ENCODE assay signal across 1 cellular context in the genomic region with DNA sequence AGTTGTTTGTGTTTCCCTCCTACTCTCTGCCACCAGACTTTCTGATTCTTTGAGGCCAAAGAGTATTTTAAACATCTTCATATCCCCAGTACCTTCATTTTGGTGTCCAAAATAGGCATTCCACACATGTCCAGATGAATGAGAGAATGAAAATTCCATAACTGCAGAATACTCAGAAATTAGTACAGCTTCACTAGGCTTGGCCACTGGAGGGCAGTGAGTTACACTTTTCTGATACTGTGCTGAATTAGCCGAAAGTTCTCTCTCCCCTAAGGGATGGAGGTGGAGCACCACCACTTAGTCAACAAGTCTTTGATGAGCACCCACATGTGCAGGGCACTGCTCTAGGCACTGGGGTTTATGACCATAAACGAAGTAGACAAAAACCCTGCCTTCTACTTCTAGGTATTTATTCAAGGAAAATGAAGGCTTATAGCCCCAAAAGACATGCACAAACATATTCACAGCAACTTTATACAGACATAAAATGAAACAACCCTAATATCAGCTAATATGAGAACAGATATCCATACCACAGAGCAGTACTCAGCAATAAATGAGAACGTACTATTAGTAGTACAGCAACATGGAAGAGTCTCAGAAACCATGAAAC.
TF ChIP-seq lines count a peak whose summit lies in the region.

No MANE protein-coding gene starts in this region.

TF ChIP-seq in K562, 482 proteins besides CTCF, POLR2A, EP300 and RAD21 (continues in another document):
- no peak for TF ChIP-seq HMG20B (CRISPR knock-in tag; IDR thresholded peaks at IDR 0.05)
- 0 out of 2 replicates have a peak, but pooled peaks have one; percentile 19 for TF ChIP-seq ATF7 (IDR thresholded peaks at IDR 0.05)
- peak; percentile 39; the same call in 1 of the 2 replicates for TF ChIP-seq SMC3 (conservative IDR thresholded peaks at IDR 0.05; ENCODE audit: insufficient read depth, low read depth, low read length)
- TF ChIP-seq PPARD (CRISPR knock-in tag; IDR thresholded peaks at IDR 0.05): no peak
- TF ChIP-seq RBBP5 (IDR thresholded peaks at IDR 0.05; ENCODE audit: borderline replicate concordance, insufficient read depth, low read length, poor library complexity, severe bottlenecking): no peak
- TF ChIP-seq HDAC2 (IDR thresholded peaks at IDR 0.05): no peak
- TF ChIP-seq MIER1 (IDR thresholded peaks at IDR 0.05; ENCODE audit: low read depth): peak; percentile 50; the same call in 1 of the 2 replicates
- TF ChIP-seq RB1 (IDR thresholded peaks at IDR 0.05; ENCODE audit: low read depth): 0 out of 2 replicates have a peak, but pooled peaks have one; percentile 8
- TF ChIP-seq, protein P1, sequence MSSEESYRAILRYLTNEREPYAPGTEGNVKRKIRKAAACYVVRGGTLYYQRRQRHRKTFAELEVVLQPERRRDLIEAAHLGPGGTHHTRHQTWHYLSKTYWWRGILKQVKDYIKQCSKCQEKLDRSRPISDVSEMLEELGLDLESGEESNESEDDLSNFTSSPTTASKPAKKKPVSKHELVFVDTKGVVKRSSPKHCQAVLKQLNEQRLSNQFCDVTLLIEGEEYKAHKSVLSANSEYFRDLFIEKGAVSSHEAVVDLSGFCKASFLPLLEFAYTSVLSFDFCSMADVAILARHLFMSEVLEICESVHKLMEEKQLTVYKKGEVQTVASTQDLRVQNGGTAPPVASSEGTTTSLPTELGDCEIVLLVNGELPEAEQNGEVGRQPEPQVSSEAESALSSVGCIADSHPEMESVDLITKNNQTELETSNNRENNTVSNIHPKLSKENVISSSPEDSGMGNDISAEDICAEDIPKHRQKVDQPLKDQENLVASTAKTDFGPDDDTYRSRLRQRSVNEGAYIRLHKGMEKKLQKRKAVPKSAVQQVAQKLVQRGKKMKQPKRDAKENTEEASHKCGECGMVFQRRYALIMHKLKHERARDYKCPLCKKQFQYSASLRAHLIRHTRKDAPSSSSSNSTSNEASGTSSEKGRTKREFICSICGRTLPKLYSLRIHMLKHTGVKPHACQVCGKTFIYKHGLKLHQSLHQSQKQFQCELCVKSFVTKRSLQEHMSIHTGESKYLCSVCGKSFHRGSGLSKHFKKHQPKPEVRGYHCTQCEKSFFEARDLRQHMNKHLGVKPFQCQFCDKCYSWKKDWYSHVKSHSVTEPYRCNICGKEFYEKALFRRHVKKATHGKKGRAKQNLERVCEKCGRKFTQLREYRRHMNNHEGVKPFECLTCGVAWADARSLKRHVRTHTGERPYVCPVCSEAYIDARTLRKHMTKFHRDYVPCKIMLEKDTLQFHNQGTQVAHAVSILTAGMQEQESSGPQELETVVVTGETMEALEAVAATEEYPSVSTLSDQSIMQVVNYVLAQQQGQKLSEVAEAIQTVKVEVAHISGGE (CRISPR knock-in tag; IDR thresholded peaks at IDR 0.05): no peak
- TF ChIP-seq, protein P2, sequence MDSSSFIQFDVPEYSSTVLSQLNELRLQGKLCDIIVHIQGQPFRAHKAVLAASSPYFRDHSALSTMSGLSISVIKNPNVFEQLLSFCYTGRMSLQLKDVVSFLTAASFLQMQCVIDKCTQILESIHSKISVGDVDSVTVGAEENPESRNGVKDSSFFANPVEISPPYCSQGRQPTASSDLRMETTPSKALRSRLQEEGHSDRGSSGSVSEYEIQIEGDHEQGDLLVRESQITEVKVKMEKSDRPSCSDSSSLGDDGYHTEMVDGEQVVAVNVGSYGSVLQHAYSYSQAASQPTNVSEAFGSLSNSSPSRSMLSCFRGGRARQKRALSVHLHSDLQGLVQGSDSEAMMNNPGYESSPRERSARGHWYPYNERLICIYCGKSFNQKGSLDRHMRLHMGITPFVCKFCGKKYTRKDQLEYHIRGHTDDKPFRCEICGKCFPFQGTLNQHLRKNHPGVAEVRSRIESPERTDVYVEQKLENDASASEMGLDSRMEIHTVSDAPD (CRISPR knock-in tag; IDR thresholded peaks at IDR 0.05): no peak
- peak in 1 of 2 experiments; percentile 67; a peak in 1 of 4 replicates for TF ChIP-seq RCOR1 (IDR thresholded peaks at IDR 0.05; ENCODE audit: borderline replicate concordance in 1 of 2, low read depth in 2 of 2, low read length in 2 of 2)
- TF ChIP-seq RBM39 (optimal IDR thresholded peaks at IDR 0.05; ENCODE audit: low read depth, low read length): no peak
- 0 out of 4 replicates have a peak, but pooled peaks of 1 of the 2 experiments have one; percentile 48 for TF ChIP-seq MAZ (CRISPR knock-in tag; conservative IDR thresholded peaks at IDR 0.05 in 1 of 2, IDR thresholded peaks at IDR 0.05 in 1 of 2)
- TF ChIP-seq KDM1A (IDR thresholded peaks at IDR 0.05): no peak
- peak; percentile 19; the same call in 1 of the 2 replicates for TF ChIP-seq SMAD4 (CRISPR knock-in tag; conservative IDR thresholded peaks at IDR 0.05)
- no peak for TF ChIP-seq SPI1 (IDR thresholded peaks at IDR 0.05; ENCODE audit: borderline replicate concordance, low read depth, low read length)
- TF ChIP-seq, protein P3, sequence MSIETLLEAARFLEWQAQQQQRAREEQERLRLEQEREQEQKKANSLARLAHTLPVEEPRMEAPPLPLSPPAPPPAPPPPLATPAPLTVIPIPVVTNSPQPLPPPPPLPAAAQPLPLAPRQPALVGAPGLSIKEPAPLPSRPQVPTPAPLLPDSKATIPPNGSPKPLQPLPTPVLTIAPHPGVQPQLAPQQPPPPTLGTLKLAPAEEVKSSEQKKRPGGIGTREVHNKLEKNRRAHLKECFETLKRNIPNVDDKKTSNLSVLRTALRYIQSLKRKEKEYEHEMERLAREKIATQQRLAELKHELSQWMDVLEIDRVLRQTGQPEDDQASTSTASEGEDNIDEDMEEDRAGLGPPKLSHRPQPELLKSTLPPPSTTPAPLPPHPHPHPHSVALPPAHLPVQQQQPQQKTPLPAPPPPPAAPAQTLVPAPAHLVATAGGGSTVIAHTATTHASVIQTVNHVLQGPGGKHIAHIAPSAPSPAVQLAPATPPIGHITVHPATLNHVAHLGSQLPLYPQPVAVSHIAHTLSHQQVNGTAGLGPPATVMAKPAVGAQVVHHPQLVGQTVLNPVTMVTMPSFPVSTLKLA (conservative IDR thresholded peaks at IDR 0.05): no peak
- TF ChIP-seq NR4A1 (CRISPR knock-in tag; IDR thresholded peaks at IDR 0.05): no peak
- TF ChIP-seq NR4A1 (tag; IDR thresholded peaks at IDR 0.05): no peak
- TF ChIP-seq, protein P4, sequence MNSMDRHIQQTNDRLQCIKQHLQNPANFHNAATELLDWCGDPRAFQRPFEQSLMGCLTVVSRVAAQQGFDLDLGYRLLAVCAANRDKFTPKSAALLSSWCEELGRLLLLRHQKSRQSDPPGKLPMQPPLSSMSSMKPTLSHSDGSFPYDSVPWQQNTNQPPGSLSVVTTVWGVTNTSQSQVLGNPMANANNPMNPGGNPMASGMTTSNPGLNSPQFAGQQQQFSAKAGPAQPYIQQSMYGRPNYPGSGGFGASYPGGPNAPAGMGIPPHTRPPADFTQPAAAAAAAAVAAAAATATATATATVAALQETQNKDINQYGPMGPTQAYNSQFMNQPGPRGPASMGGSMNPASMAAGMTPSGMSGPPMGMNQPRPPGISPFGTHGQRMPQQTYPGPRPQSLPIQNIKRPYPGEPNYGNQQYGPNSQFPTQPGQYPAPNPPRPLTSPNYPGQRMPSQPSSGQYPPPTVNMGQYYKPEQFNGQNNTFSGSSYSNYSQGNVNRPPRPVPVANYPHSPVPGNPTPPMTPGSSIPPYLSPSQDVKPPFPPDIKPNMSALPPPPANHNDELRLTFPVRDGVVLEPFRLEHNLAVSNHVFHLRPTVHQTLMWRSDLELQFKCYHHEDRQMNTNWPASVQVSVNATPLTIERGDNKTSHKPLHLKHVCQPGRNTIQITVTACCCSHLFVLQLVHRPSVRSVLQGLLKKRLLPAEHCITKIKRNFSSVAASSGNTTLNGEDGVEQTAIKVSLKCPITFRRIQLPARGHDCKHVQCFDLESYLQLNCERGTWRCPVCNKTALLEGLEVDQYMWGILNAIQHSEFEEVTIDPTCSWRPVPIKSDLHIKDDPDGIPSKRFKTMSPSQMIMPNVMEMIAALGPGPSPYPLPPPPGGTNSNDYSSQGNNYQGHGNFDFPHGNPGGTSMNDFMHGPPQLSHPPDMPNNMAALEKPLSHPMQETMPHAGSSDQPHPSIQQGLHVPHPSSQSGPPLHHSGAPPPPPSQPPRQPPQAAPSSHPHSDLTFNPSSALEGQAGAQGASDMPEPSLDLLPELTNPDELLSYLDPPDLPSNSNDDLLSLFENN (IDR thresholded peaks at IDR 0.05; ENCODE audit: low read depth in 2 of 2, low read length in 2 of 2): 0 out of 4 replicates have a peak, but pooled peaks of 1 of the 2 experiments have one; percentile 27
- TF ChIP-seq NR2F6 (CRISPR knock-in tag; IDR thresholded peaks at IDR 0.05): 0 out of 2 replicates have a peak, but pooled peaks have one; percentile 5
- 0 out of 4 replicates have a peak, but pooled peaks of 1 of the 2 experiments have one; percentile 25 for TF ChIP-seq SRF (CRISPR knock-in tag; IDR thresholded peaks at IDR 0.05)
- no peak for TF ChIP-seq SOX6 (IDR thresholded peaks at IDR 0.05)
- no peak for TF ChIP-seq ZNF696 (CRISPR knock-in tag; conservative IDR thresholded peaks at IDR 0.05)
- 0 out of 4 replicates have a peak, but pooled peaks of 1 of the 2 experiments have one; percentile 11 for TF ChIP-seq FOXK2 (conservative IDR thresholded peaks at IDR 0.05 in 1 of 2, IDR thresholded peaks at IDR 0.05 in 1 of 2; ENCODE audit: low read depth in 2 of 2)
- TF ChIP-seq, protein P5, sequence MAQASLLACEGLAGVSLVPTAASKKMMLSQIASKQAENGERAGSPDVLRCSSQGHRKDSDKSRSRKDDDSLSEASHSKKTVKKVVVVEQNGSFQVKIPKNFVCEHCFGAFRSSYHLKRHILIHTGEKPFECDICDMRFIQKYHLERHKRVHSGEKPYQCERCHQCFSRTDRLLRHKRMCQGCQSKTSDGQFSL (CRISPR knock-in tag; IDR thresholded peaks at IDR 0.05): no peak
- TF ChIP-seq, protein P5 (tag; IDR thresholded peaks at IDR 0.05): no peak
- 0 out of 4 replicates have a peak, but pooled peaks of 1 of the 2 experiments have one; percentile 42 for TF ChIP-seq ARNT (IDR thresholded peaks at IDR 0.05)
- TF ChIP-seq SAFB2 (IDR thresholded peaks at IDR 0.05; ENCODE audit: borderline replicate concordance, low read depth, low read length, severe bottlenecking): no peak
- peak; percentile 30; the same call in 1 of the 2 replicates for TF ChIP-seq TARDBP (IDR thresholded peaks at IDR 0.05)
- no peak for TF ChIP-seq ZNF668 (CRISPR knock-in tag; IDR thresholded peaks at IDR 0.05)
- peak; percentile 15 for TF ChIP-seq MEIS2 (IDR thresholded peaks at IDR 0.05; ENCODE audit: partially characterized antibody)
- TF ChIP-seq NCOA6 (IDR thresholded peaks at IDR 0.05): no peak
- peak; percentile 47 for TF ChIP-seq MAFG (tag; conservative IDR thresholded peaks at IDR 0.05)
